In the genomic region with DNA sequence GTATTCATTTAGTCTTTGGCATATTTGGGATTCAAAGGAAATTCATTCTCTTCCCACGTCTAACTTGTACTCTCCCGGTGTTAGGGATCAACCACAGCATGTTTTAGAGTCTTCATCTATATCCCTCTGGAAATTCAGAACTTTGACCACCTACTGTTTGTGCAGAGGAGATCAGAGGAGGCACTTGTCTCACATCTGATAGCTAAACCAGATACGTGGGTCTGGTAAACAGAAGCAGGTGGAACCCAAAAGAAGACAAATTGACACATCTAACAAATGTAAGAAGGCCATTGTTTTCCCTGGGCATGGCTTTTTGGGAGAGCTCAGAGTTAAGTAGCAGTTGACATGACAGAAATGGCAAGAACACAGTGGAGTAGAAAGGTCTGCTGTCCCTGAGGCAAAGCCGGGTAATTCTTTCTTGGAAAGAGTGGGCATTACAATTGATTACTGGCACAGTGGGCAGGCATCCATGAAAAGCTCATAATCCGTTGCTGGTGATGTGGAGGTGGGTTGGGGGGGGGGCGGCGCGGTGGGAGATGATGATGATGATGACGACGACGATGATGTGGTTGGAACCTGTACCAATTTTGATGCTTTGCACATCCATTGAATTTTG, we compare ENCODE assay signal across 1 cellular context.
A peak's percentile ranks its signal among the peaks of the same experiment; 100 is the strongest.
TF ChIP-seq lines count a peak whose summit lies in the region.

No MANE protein-coding gene starts in this region.

TF ChIP-seq in HepG2, 621 proteins besides CTCF, POLR2A, EP300 and RAD21 (continued from another document and continues in another):
- TF ChIP-seq CBFB (CRISPR knock-in tag; IDR thresholded peaks at IDR 0.05) (peak; percentile 79), ATF2 (CRISPR knock-in tag; IDR thresholded peaks at IDR 0.05) (peak; percentile 63; the same call in 1 of the 2 replicates), MIXL1 (CRISPR knock-in tag; IDR thresholded peaks at IDR 0.05) (peak; percentile 80), DNMT1 (CRISPR knock-in tag; IDR thresholded peaks at IDR 0.05) (no peak), SOX5 (CRISPR knock-in tag; IDR thresholded peaks at IDR 0.05; ENCODE audit: borderline replicate concordance) (peak; percentile 99), ZNF256 (CRISPR knock-in tag; conservative IDR thresholded peaks at IDR 0.05) (no peak), FOSL2 (CRISPR knock-in tag; IDR thresholded peaks at IDR 0.05) (peak; percentile 67), FOXJ3 (CRISPR knock-in tag; IDR thresholded peaks at IDR 0.05; ENCODE audit: borderline replicate concordance) (peak; percentile 88; the same call in 1 of the 2 replicates), ATF7-NPFF (CRISPR knock-in tag; IDR thresholded peaks at IDR 0.05; ENCODE audit: low read depth) (no peak), HOMEZ (CRISPR knock-in tag; IDR thresholded peaks at IDR 0.05; ENCODE audit: low read depth) (peak; percentile 71; the same call in 1 of the 2 replicates), REXO4 (CRISPR knock-in tag; IDR thresholded peaks at IDR 0.05; ENCODE audit: borderline replicate concordance) (no peak), ZNF549 (CRISPR knock-in tag; IDR thresholded peaks at IDR 0.05) (no peak), FOXP1 (IDR thresholded peaks at IDR 0.05) (peak; percentile 59; the same call in 1 of the 2 replicates), FOXP1 (CRISPR knock-in tag; IDR thresholded peaks at IDR 0.05) (peak; percentile 91), RFXAP (CRISPR knock-in tag; IDR thresholded peaks at IDR 0.05; ENCODE audit: borderline replicate concordance) (no peak), ZBTB3 (CRISPR knock-in tag; IDR thresholded peaks at IDR 0.05; ENCODE audit: borderline replicate concordance, low read depth) (no peak), SMAD1 (CRISPR knock-in tag; IDR thresholded peaks at IDR 0.05; ENCODE audit: borderline replicate concordance, low read depth) (no peak), ZBTB7B (CRISPR knock-in tag; IDR thresholded peaks at IDR 0.05) (0 out of 2 replicates have a peak, but pooled peaks have one; percentile 57), REL (CRISPR knock-in tag; conservative IDR thresholded peaks at IDR 0.05) (no peak), ZEB1 (IDR thresholded peaks at IDR 0.05; ENCODE audit: insufficient replicate concordance, low read depth) (peak; percentile 89), STAG1 (CRISPR knock-in tag; IDR thresholded peaks at IDR 0.05) (0 out of 2 replicates have a peak, but pooled peaks have one; percentile 11), NFYB (CRISPR knock-in tag; IDR thresholded peaks at IDR 0.05) (no peak), ZNF737 (CRISPR knock-in tag; IDR thresholded peaks at IDR 0.05; ENCODE audit: borderline replicate concordance) (no peak), GRHL1 (CRISPR knock-in tag; conservative IDR thresholded peaks at IDR 0.05) (no peak), ZFP62 (CRISPR knock-in tag; IDR thresholded peaks at IDR 0.05) (no peak), NAIF1 (CRISPR knock-in tag; IDR thresholded peaks at IDR 0.05; ENCODE audit: borderline replicate concordance) (no peak), KMT2A (CRISPR knock-in tag; IDR thresholded peaks at IDR 0.05) (peak; percentile 46; the same call in 1 of the 2 replicates), ZNF383 (CRISPR knock-in tag; IDR thresholded peaks at IDR 0.05; ENCODE audit: borderline replicate concordance) (no peak), TERF1 (CRISPR knock-in tag; IDR thresholded peaks at IDR 0.05) (no peak), SAFB2 (CRISPR knock-in tag; IDR thresholded peaks at IDR 0.05; ENCODE audit: borderline replicate concordance, low read depth) (no peak), ZNF3 (CRISPR knock-in tag; IDR thresholded peaks at IDR 0.05) (no peak), FOXK1 (CRISPR knock-in tag; IDR thresholded peaks at IDR 0.05; ENCODE audit: borderline replicate concordance, low read depth) (peak; percentile 72; the same call in 1 of the 2 replicates), ZNF883 (CRISPR knock-in tag; IDR thresholded peaks at IDR 0.05; ENCODE audit: not compliant biosample characterization) (no peak), SP4 (CRISPR knock-in tag; IDR thresholded peaks at IDR 0.05) (no peak), ZNF33A (CRISPR knock-in tag; IDR thresholded peaks at IDR 0.05; ENCODE audit: borderline replicate concordance) (no peak), ZNF234 (CRISPR knock-in tag; conservative IDR thresholded peaks at IDR 0.05) (no peak), THAP11 (CRISPR knock-in tag; IDR thresholded peaks at IDR 0.05) (peak; percentile 62; the same call in 1 of the 2 replicates), ZIK1 (CRISPR knock-in tag; IDR thresholded peaks at IDR 0.05; ENCODE audit: borderline replicate concordance, low read depth) (no peak), TGIF2 (CRISPR knock-in tag; IDR thresholded peaks at IDR 0.05) (peak; percentile 66; the same call in 1 of the 2 replicates), ZNF782 (CRISPR knock-in tag; IDR thresholded peaks at IDR 0.05; ENCODE audit: borderline replicate concordance) (no peak), PAF1 (CRISPR knock-in tag; IDR thresholded peaks at IDR 0.05) (no peak), NR3C1 (CRISPR knock-in tag; IDR thresholded peaks at IDR 0.05) (no peak), ZNF652 (CRISPR knock-in tag; IDR thresholded peaks at IDR 0.05; ENCODE audit: borderline replicate concordance, low read depth) (peak; percentile 32; the same call in 1 of the 2 replicates), ZNF343 (CRISPR knock-in tag; IDR thresholded peaks at IDR 0.05) (no peak), MXI1 (IDR thresholded peaks at IDR 0.05; ENCODE audit: borderline replicate concordance, low read depth, low read length) (peak; percentile 65; the same call in 1 of the 3 replicates), MAX (IDR thresholded peaks at IDR 0.05) (peak; percentile 69), DMAP1 (CRISPR knock-in tag; IDR thresholded peaks at IDR 0.05) (peak; percentile 23; the same call in 1 of the 2 replicates), ZNF570 (CRISPR knock-in tag; IDR thresholded peaks at IDR 0.05; ENCODE audit: borderline replicate concordance) (no peak), KDM6A (CRISPR knock-in tag; IDR thresholded peaks at IDR 0.05; ENCODE audit: low read depth) (peak; percentile 84)
- TF ChIP-seq, protein P1, sequence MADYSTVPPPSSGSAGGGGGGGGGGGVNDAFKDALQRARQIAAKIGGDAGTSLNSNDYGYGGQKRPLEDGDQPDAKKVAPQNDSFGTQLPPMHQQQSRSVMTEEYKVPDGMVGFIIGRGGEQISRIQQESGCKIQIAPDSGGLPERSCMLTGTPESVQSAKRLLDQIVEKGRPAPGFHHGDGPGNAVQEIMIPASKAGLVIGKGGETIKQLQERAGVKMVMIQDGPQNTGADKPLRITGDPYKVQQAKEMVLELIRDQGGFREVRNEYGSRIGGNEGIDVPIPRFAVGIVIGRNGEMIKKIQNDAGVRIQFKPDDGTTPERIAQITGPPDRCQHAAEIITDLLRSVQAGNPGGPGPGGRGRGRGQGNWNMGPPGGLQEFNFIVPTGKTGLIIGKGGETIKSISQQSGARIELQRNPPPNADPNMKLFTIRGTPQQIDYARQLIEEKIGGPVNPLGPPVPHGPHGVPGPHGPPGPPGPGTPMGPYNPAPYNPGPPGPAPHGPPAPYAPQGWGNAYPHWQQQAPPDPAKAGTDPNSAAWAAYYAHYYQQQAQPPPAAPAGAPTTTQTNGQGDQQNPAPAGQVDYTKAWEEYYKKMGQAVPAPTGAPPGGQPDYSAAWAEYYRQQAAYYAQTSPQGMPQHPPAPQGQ (CRISPR knock-in tag; IDR thresholded peaks at IDR 0.05; ENCODE audit: borderline replicate concordance), result no peak
- TF ChIP-seq, protein P2, sequence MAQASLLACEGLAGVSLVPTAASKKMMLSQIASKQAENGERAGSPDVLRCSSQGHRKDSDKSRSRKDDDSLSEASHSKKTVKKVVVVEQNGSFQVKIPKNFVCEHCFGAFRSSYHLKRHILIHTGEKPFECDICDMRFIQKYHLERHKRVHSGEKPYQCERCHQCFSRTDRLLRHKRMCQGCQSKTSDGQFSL (CRISPR knock-in tag; IDR thresholded peaks at IDR 0.05), result no peak
- TF ChIP-seq, protein P3, sequence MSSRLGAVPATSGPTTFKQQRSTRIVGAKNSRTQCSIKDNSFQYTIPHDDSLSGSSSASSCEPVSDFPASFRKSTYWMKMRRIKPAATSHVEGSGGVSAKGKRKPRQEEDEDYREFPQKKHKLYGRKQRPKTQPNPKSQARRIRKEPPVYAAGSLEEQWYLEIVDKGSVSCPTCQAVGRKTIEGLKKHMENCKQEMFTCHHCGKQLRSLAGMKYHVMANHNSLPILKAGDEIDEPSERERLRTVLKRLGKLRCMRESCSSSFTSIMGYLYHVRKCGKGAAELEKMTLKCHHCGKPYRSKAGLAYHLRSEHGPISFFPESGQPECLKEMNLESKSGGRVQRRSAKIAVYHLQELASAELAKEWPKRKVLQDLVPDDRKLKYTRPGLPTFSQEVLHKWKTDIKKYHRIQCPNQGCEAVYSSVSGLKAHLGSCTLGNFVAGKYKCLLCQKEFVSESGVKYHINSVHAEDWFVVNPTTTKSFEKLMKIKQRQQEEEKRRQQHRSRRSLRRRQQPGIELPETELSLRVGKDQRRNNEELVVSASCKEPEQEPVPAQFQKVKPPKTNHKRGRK (CRISPR knock-in tag; IDR thresholded peaks at IDR 0.05), result no peak
- TF ChIP-seq, protein P4, sequence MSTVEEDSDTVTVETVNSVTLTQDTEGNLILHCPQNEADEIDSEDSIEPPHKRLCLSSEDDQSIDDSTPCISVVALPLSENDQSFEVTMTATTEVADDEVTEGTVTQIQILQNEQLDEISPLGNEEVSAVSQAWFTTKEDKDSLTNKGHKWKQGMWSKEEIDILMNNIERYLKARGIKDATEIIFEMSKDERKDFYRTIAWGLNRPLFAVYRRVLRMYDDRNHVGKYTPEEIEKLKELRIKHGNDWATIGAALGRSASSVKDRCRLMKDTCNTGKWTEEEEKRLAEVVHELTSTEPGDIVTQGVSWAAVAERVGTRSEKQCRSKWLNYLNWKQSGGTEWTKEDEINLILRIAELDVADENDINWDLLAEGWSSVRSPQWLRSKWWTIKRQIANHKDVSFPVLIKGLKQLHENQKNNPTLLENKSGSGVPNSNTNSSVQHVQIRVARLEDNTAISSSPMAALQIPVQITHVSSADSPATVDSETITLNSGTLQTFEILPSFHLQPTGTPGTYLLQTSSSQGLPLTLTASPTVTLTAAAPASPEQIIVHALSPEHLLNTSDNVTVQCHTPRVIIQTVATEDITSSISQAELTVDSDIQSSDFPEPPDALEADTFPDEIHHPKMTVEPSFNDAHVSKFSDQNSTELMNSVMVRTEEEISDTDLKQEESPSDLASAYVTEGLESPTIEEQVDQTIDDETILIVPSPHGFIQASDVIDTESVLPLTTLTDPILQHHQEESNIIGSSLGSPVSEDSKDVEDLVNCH (CRISPR knock-in tag; IDR thresholded peaks at IDR 0.05), result no peak
- TF ChIP-seq, protein P5, sequence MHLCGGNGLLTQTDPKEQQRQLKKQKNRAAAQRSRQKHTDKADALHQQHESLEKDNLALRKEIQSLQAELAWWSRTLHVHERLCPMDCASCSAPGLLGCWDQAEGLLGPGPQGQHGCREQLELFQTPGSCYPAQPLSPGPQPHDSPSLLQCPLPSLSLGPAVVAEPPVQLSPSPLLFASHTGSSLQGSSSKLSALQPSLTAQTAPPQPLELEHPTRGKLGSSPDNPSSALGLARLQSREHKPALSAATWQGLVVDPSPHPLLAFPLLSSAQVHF (CRISPR knock-in tag; IDR thresholded peaks at IDR 0.05), result no peak
